16 cellular contexts compared by ENCODE assay signal in the genomic region with DNA sequence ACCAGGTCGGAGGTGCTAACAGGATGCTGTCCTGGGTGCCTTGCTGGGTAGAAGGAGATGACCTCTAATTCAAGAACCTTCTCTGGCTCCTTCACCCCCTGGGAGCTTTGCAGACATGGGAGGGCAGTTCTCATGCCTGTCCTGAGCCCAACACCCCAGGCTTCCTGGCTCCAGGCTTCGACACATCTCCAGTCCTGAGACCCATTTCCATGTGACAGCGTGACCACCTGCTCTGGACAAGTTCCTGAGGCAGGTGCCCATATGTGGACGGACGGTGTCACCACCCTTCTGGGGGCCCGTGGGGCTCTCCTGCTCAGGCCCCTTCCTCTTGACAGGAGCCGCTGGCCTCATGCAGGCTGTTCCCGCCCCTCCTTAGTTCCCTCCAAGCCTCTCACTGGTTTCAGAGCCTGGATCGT.
A peak's percentile ranks its signal among the peaks of the same experiment; 100 is the strongest.
DNase-seq lines count a peak whose midpoint lies in the region; ATAC-seq and TF ChIP-seq lines count a peak whose summit lies in the region.
"Had no signal": no experiment of that assay in that cellular context is flagged by ENCODE, and none has a peak within 500 bp of the region (broad histone marks: within the 10 kb centered on the region; RNA-seq: fewer than 3 reads in every experiment).

No MANE protein-coding gene starts in this region.

- intact Hi-C loops in stomach (cut with DNase I; ENCODE audit: low total_unique reads) = no loop called here
- intact Hi-C loops in natural killer cell (cut with micrococcal nuclease) = no loop called here

- DNase-seq in H7 (peak; percentile 31), ecto neural progenitor cell (ENCODE audit: low spot score) (peak; percentile 41), stomach (peak; percentile 13), endodermal cell (no peak), natural killer cell (no peak)
- DNase-seq: AML-193, Caco-2, DMS53, KBM-7, NCI-H1092, NCI-H1694 treated with DMSO at 0.1 percent for 48 hours, NCI-H2171, NCI-H774, PC-9 had no signal

- ATAC-seq in GM18870 (IDR thresholded peaks at IDR 0.05; ENCODE audit: unreplicated experiment) (no peak), natural killer cell (no peak)

- H3K4me1 ChIP-seq in stomach (no peaks in the 10 kb centered on the region), endodermal cell (ENCODE audit: control insufficient read depth, insufficient read depth, low read length) (no peaks in the 10 kb centered on the region)
- H3K4me1 ChIP-seq: Caco-2 had no signal

- H3K9me3 Mint-ChIP-seq in nephron = no peaks in the 10 kb centered on the region
- H3K9me3 Mint-ChIP-seq in endodermal cell = no peaks in the 10 kb centered on the region
- no peaks in the 10 kb centered on the region for H3K9me3 Mint-ChIP-seq in natural killer cell

- TF ChIP-seq POLR2A in stomach (IDR thresholded peaks at IDR 0.05) = no peak

- 53 to 70% (median 64%) methylated on average over 7 to 9 of the region's 9 CpGs for WGBS in stomach, 5 donors
- WGBS in endodermal cell (ENCODE audit: insufficient coverage in 1 of 2, insufficient read length in 1 of 2), 2 experiments = 87 to 89% methylated on average over 7 to 9 of the region's 9 CpGs

- H3K4me3 ChIP-seq in H7 (ENCODE audit: insufficient read depth, low read depth, low read length) = no peak overlapping the region
- H3K4me3 ChIP-seq in stomach = no peak overlapping the region
- H3K4me3 ChIP-seq in endodermal cell (ENCODE audit: low read length) = no peak overlapping the region
- H3K4me3 ChIP-seq: PC-9 had no signal

- H3K27ac Mint-ChIP-seq in nephron (peak overlapping the region in 2 of 3 experiments; percentile 76 to 82), endodermal cell (no peak overlapping the region), natural killer cell (no peak overlapping the region)

- no peak overlapping the region for H3K4me3 Mint-ChIP-seq in nephron
- no peak overlapping the region for H3K4me3 Mint-ChIP-seq in endodermal cell
- no peak overlapping the region for H3K4me3 Mint-ChIP-seq in natural killer cell

- H3K27ac ChIP-seq in stomach (no peak overlapping the region), endodermal cell (ENCODE audit: low read depth, low read length) (no peak overlapping the region)
- H3K27ac ChIP-seq: PC-9 had no signal

- H3K27me3 ChIP-seq in H7 (ENCODE audit: control insufficient read depth, insufficient read depth, low read length) = no peaks in the 10 kb centered on the region
- H3K27me3 ChIP-seq in stomach = peaks cover 0 to 18% (median 0%) of the 10 kb centered on the region in 3 donors
- H3K27me3 ChIP-seq in endodermal cell (ENCODE audit: control insufficient read depth, insufficient read depth, low read length, poor library complexity, severe bottlenecking) = no peaks in the 10 kb centered on the region

- H3K4me1 Mint-ChIP-seq in nephron = peaks cover 29% of the 10 kb centered on the region
- peaks cover 17% of the 10 kb centered on the region for H3K4me1 Mint-ChIP-seq in endodermal cell
- H3K4me1 Mint-ChIP-seq in natural killer cell = no peaks in the 10 kb centered on the region

- no peak overlapping the region for H3K9ac ChIP-seq in endodermal cell (ENCODE audit: extremely low read depth, low read length, poor library complexity, severe bottlenecking)

- TF ChIP-seq CTCF in nephron (IDR thresholded peaks at IDR 0.05; ENCODE audit: unreplicated experiment in 3 of 3) (no peak), stomach (IDR thresholded peaks at IDR 0.05) (no peak), endodermal cell (conservative IDR thresholded peaks at IDR 0.05) (no peak), natural killer cell (IDR thresholded peaks at IDR 0.05) (no peak)

- no peaks in the 10 kb centered on the region for H3K9me3 ChIP-seq in stomach
- no peaks in the 10 kb centered on the region for H3K9me3 ChIP-seq in endodermal cell (ENCODE audit: control insufficient read depth, low read length)
- H3K9me3 ChIP-seq: Caco-2 had no signal

- H3K36me3 Mint-ChIP-seq in nephron (ENCODE audit: low read depth) (no peaks in the 10 kb centered on the region), endodermal cell (ENCODE audit: low read depth) (no peaks in the 10 kb centered on the region), natural killer cell (no peaks in the 10 kb centered on the region)

- no peak for TF ChIP-seq EP300 in stomach (IDR thresholded peaks at IDR 0.05)

- H3K27me3 Mint-ChIP-seq in nephron (ENCODE audit: low read depth) (peaks cover 12% of the 10 kb centered on the region), endodermal cell (ENCODE audit: insufficient read depth) (no peaks in the 10 kb centered on the region), natural killer cell (ENCODE audit: low read depth in 2 of 2) (no peaks in the 10 kb centered on the region)

- H3K36me3 ChIP-seq in H7 (replicated peaks; ENCODE audit: control insufficient read depth, insufficient read depth, low read length) (no peaks in the 10 kb centered on the region), stomach (no peaks in the 10 kb centered on the region), endodermal cell (ENCODE audit: control insufficient read depth, insufficient read depth, low read length) (no peaks in the 10 kb centered on the region)

Comparison
In these comparisons a context has a peak if more than half of its experiments do, and no peak if none do; other contexts are left out.
1. DNase-seq: peak in H7 (single experiment), ecto neural progenitor cell (single experiment) and stomach (single experiment); none in endodermal cell (single experiment) and natural killer cell (single experiment).
2. H3K27ac Mint-ChIP-seq: peak in nephron (2 of 3); none in endodermal cell (single experiment) and natural killer cell (0 of 2).